ENCODE assay signal across 9 cellular contexts in the genomic region with DNA sequence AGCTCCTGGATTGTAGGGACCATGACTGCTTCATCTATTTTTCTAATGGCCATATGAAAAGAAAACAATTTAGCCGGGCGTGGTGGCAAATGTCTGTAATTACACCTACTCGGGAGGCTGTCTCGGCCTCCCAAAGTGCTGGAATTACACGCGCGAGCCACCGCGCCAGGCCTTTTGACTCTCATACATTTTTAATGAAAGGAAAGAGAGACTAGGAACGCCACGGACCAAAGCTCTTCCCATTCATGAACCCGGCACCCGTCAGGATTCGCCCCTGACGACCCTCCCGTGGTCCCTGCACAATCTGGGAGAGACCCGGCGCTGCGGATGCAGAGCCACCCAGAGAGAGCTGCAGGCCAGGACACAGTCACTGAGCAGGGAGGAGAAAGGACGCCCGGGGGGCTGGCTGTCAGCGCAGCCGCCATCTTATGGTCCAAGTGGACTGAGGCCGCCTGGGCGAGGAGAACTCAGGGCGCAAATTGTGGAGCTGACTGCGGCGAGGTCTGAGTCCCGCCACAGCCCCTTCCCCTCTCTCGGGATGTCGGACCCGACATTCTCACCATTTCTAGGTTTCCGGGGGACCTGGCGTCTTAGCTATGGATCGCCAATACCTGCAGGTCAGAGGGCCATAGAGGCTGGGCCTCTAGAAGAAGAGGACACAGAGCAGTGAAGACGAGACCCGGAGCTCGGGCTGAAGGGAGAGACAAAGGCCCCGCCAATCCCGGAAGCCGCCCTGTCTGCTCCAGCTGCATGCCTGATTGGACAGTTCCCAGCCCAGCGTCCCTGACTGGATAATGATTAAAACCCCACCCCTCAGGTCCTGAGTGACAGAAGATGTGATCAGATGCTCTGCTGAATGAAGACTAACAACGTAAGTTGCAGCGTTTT. TPM values are rescaled to one million over a fixed set of nuclear protein-coding genes. Genes with fewer than 3 reads are reported as not detected.
A peak's percentile ranks its signal among the peaks of the same experiment; 100 is the strongest.
DNase-seq lines count a peak whose midpoint lies in the region; ATAC-seq and FAIRE-seq lines count a peak whose summit lies in the region.
"Had no signal": no experiment of that assay in that cellular context is flagged by ENCODE, and none has a peak within 500 bp of the region (broad histone marks: within the 10 kb centered on the region; RNA-seq: fewer than 3 reads in every experiment).

ZNF681 (minus strand) TSS at position 705 of the 888 bp plus-strand sequence; CDS start at position 563, 142 bp downstream.

- H3K4me1 ChIP-seq in endocrine pancreas (ENCODE audit: control insufficient read depth, insufficient read depth, low read length) (peaks cover 5% of the 10 kb centered on the region), mesodermal cell (ENCODE audit: control insufficient read depth, insufficient read depth, low read length, poor library complexity, severe bottlenecking) (no peaks in the 10 kb centered on the region)

- H3K9me3 ChIP-seq in endocrine pancreas (ENCODE audit: control insufficient read depth, low read length) (no peaks in the 10 kb centered on the region), mesodermal cell (ENCODE audit: control insufficient read depth, low read length) (peaks cover 5% of the 10 kb centered on the region)

- peak; percentile 82 for DNase-seq in NCI-H345 treated with DMSO at 0.1 percent for 48 hours (lab: John Stamatoyannopoulos, UW; ENCODE audit: unreplicated experiment)
- peak; percentile 66 to 71 for DNase-seq in activated CD8-positive, alpha-beta memory T cell treated with anti-CD3 and anti-CD28 coated beads for 1 hour (ENCODE audit: extremely low read depth in 1 of 2, low read depth in 1 of 2)
- peak; percentile 68 for DNase-seq in stimulated activated CD8-positive, alpha-beta memory T cell treated with anti-CD3 and anti-CD28 coated beads, Interleukin-15, amount 100 ng/mL, for 1 hour (ENCODE audit: low read depth)

- peak; percentile 82 for ATAC-seq in GM18517 (IDR thresholded peaks at IDR 0.05; ENCODE audit: unreplicated experiment)
- ATAC-seq in HG03060 (IDR thresholded peaks at IDR 0.05; ENCODE audit: low read depth, unreplicated experiment) = peak; percentile 87
- ATAC-seq: HCT116 had no signal

- no peaks in the 10 kb centered on the region for H3K36me3 ChIP-seq in endocrine pancreas (ENCODE audit: control insufficient read depth, insufficient read depth, low read length)
- H3K36me3 ChIP-seq in mesodermal cell (ENCODE audit: control insufficient read depth, insufficient read depth, low read length) = peaks cover 24% of the 10 kb centered on the region

- no peaks in the 10 kb centered on the region for H3K27me3 ChIP-seq in endocrine pancreas (ENCODE audit: control insufficient read depth, insufficient read depth, low read length)

- H3K9ac ChIP-seq in endocrine pancreas (ENCODE audit: control insufficient read depth, insufficient read depth, low read length) = peak within 1 kb of the TSS; percentile 54

- peak within 1 kb of the TSS; percentile 97 for H3K27ac ChIP-seq in mesodermal cell (ENCODE audit: low read depth, low read length, severe bottlenecking)

- 1 to 2% methylated on average over 34 to 36 of the region's 44 CpGs for WGBS in mesodermal cell (ENCODE audit: insufficient coverage in 2 of 2), 2 experiments

- FAIRE-seq in A204.1 (lab: Jason Lieb, UNC) = peak; percentile 92

- peak within 1 kb of the TSS; percentile 77 for H3K4me3 ChIP-seq in endocrine pancreas (ENCODE audit: control insufficient read depth, insufficient read depth, low read length)
- peak within 1 kb of the TSS; percentile 77 for H3K4me3 ChIP-seq in mesodermal cell (ENCODE audit: extremely low read depth, insufficient read depth, low read length, poor library complexity, severe bottlenecking)

RNA-seq across cellular contexts. Expression of gene ZNF681, which starts in this region (rescaled TPM):
- 2.8 TPM for polyA plus RNA-seq in mesodermal cell (2013, experiment 1 of 2)
- polyA plus RNA-seq in mesodermal cell (2013, experiment 2 of 2) = 3.8 TPM

Comparison
In these comparisons a context has a peak if more than half of its experiments do, and no peak if none do; other contexts are left out.
1. Peak in every context shown above with its lines: DNase-seq, ATAC-seq, H3K4me3 ChIP-seq and H3K27ac ChIP-seq.